In genomic region chr6:23446394-23447001, GRCh38 we compare ENCODE assay signal across 8 cellular contexts.
DNase-seq lines count a peak whose midpoint lies in the region; ATAC-seq and TF ChIP-seq lines count a peak whose summit lies in the region.

No MANE protein-coding gene starts in this region.

- no peak overlapping the region for H3K9ac ChIP-seq in DND-41 (ENCODE audit: low read depth, low read length)

- no peaks in the 10 kb centered on the region for H3K36me3 ChIP-seq in DND-41 (ENCODE audit: insufficient read depth, low read length)

- DNase-seq in DND-41 (no peak), NCI-H2171 (lab: John Stamatoyannopoulos, UW) (peak; percentile 68), T47D (ENCODE audit: low read depth in 1 of 2, low spot score in 1 of 2) (peak; percentile 2 to 49), kidney glomerular epithelial cell (lab: John Stamatoyannopoulos, UW) (peak; percentile 43), HuH-7 (ENCODE audit: low spot score) (no peak)
- no peak for DNase-seq in stimulated activated CD4-positive, alpha-beta T cell treated with anti-CD3 and anti-CD28 coated beads, Interleukin-4, amount 100 ng/mL, for 4 hours
- DNase-seq in effector CD4-positive, alpha-beta T cell = no peak

- H2AFZ ChIP-seq in DND-41 (ENCODE audit: low read depth, low read length) = no peak overlapping the region

- H3K27me3 ChIP-seq in DND-41 (ENCODE audit: insufficient read depth, low read length, poor library complexity) = no peaks in the 10 kb centered on the region

- no peaks in the 10 kb centered on the region for H3K79me2 ChIP-seq in DND-41 (ENCODE audit: insufficient read depth, low read length)

- in situ Hi-C loops in T47D (cut with HindIII; ENCODE audit: low pct_unique_long_range_greater_than_20kb, low sequenced_read_pairs) = no loop called here

- no peak overlapping the region for H3K4me2 ChIP-seq in DND-41 (ENCODE audit: insufficient read depth, low read length)

- TF ChIP-seq CTCF in DND-41 (IDR thresholded peaks at IDR 0.05; ENCODE audit: borderline replicate concordance, extremely low read depth, low read length, poor library complexity, severe bottlenecking) = peak; percentile 49

- no peaks in the 10 kb centered on the region for H3K4me1 ChIP-seq in DND-41 (ENCODE audit: insufficient read depth, low read length)

- no peaks in the 10 kb centered on the region for H3K9me3 ChIP-seq in DND-41 (ENCODE audit: insufficient read depth, low read length, severe bottlenecking)

- H3K27ac ChIP-seq in DND-41 (ENCODE audit: low read length) = no peak overlapping the region

- no peaks in the 10 kb centered on the region for H4K20me1 ChIP-seq in DND-41 (ENCODE audit: insufficient read depth, low read length)

- H3K4me3 ChIP-seq in DND-41 (ENCODE audit: low read depth in 1 of 2, low read length in 2 of 2) = no peak overlapping the region

- ATAC-seq in DND-41 (ENCODE audit: insufficient read depth, low read depth) (no peak), HG02588 (IDR thresholded peaks at IDR 0.05; ENCODE audit: unreplicated experiment) (no peak)

Comparison
In these comparisons a context has a peak if more than half of its experiments do, and no peak if none do; other contexts are left out.
1. DNase-seq: peak in NCI-H2171 (single experiment), T47D (2 of 2) and kidney glomerular epithelial cell (single experiment); none in DND-41 (single experiment), stimulated activated CD4-positive, alpha-beta T cell treated with anti-CD3 and anti-CD28 coated beads, Interleukin-4, amount 100 ng/mL, for 4 hours (0 of 2), effector CD4-positive, alpha-beta T cell (single experiment) and HuH-7 (single experiment).